1 cellular context compared by ENCODE assay signal in the genomic region with DNA sequence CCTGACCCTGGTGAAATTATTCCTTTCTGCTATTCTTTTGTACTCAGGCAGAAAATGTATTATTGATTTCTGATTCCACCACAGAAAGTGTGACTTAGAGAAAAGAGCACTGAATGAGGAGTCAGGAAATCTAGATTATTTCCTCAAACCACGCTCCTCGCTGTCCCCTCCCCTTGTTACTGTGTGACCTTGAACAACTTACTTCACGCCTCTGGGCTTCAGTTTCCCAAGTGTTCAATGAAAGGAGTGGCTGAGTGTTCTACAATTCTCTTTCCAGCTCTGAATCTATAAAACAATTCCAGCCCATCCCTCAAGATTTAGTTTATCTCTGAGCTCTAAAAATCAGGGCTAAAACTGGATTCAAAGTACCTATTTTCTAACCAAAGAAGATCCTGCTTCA.
TF ChIP-seq lines count a peak whose summit lies in the region.

No MANE protein-coding gene starts in this region.

TF ChIP-seq in WTC11, 78 proteins besides CTCF, POLR2A, EP300 and RAD21 (continued from another document):
- TF ChIP-seq, protein P1, sequence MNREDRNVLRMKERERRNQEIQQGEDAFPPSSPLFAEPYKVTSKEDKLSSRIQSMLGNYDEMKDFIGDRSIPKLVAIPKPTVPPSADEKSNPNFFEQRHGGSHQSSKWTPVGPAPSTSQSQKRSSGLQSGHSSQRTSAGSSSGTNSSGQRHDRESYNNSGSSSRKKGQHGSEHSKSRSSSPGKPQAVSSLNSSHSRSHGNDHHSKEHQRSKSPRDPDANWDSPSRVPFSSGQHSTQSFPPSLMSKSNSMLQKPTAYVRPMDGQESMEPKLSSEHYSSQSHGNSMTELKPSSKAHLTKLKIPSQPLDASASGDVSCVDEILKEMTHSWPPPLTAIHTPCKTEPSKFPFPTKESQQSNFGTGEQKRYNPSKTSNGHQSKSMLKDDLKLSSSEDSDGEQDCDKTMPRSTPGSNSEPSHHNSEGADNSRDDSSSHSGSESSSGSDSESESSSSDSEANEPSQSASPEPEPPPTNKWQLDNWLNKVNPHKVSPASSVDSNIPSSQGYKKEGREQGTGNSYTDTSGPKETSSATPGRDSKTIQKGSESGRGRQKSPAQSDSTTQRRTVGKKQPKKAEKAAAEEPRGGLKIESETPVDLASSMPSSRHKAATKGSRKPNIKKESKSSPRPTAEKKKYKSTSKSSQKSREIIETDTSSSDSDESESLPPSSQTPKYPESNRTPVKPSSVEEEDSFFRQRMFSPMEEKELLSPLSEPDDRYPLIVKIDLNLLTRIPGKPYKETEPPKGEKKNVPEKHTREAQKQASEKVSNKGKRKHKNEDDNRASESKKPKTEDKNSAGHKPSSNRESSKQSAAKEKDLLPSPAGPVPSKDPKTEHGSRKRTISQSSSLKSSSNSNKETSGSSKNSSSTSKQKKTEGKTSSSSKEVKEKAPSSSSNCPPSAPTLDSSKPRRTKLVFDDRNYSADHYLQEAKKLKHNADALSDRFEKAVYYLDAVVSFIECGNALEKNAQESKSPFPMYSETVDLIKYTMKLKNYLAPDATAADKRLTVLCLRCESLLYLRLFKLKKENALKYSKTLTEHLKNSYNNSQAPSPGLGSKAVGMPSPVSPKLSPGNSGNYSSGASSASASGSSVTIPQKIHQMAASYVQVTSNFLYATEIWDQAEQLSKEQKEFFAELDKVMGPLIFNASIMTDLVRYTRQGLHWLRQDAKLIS (CRISPR knock-in tag; IDR thresholded peaks at IDR 0.05; ENCODE audit: borderline replicate concordance) = no peak
- TF ChIP-seq MXD4 (CRISPR knock-in tag; IDR thresholded peaks at IDR 0.05; ENCODE audit: borderline replicate concordance) = no peak
- TF ChIP-seq NR1H2 (CRISPR knock-in tag; IDR thresholded peaks at IDR 0.05) = no peak
- no peak for TF ChIP-seq ZNF317 (CRISPR knock-in tag; IDR thresholded peaks at IDR 0.05; ENCODE audit: borderline replicate concordance, low read depth)
- TF ChIP-seq ZNF138 (CRISPR knock-in tag; conservative IDR thresholded peaks at IDR 0.05) = no peak
- TF ChIP-seq STAT6 (CRISPR knock-in tag; conservative IDR thresholded peaks at IDR 0.05; ENCODE audit: low read depth) = no peak
- no peak for TF ChIP-seq MAX (CRISPR knock-in tag; IDR thresholded peaks at IDR 0.05)
- no peak for TF ChIP-seq SOX15 (CRISPR knock-in tag; IDR thresholded peaks at IDR 0.05)
- TF ChIP-seq TCF7 (CRISPR knock-in tag; IDR thresholded peaks at IDR 0.05; ENCODE audit: low read depth) = no peak
- TF ChIP-seq TEAD4 (CRISPR knock-in tag; IDR thresholded peaks at IDR 0.05) = no peak
- no peak for TF ChIP-seq ZNF232 (CRISPR knock-in tag; IDR thresholded peaks at IDR 0.05)
